Comparison of ENCODE assay signal across 1 cellular context in the genomic region with DNA sequence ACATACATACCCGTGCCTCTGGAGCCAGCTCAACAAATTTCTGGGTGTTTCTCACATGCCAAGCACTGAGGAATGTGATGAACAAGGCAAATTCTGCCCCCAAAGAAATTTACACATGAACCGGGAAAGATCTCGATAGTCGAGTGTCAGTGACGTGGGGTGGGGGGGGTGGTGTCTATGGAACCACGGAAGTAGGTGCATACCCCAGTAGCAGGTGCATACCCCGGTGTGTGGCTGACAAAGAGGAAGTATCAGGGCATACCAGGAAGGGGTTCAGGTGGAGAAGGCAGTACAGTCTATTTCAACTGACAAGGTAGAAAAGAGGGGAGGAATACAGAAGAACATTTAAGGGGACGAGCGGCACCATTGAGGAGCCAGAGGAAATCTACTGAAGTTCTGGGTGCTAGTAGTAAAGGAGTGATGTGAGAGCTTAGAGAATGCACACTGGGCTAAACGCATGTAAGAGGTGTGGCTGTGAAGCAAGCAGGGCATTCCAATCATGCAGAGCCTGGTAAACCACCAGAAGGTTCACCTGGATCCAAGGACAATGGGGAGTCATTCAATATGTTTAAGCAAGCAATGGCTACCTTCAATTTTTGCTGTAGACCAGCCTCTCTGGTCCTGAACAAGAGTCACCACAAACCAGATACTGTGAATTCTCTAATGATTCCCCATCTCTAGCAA.
TF ChIP-seq lines count a peak whose summit lies in the region.

No MANE protein-coding gene starts in this region.

TF ChIP-seq in WTC11, 78 proteins besides CTCF, POLR2A, EP300 and RAD21:
- TF ChIP-seq, protein P1, sequence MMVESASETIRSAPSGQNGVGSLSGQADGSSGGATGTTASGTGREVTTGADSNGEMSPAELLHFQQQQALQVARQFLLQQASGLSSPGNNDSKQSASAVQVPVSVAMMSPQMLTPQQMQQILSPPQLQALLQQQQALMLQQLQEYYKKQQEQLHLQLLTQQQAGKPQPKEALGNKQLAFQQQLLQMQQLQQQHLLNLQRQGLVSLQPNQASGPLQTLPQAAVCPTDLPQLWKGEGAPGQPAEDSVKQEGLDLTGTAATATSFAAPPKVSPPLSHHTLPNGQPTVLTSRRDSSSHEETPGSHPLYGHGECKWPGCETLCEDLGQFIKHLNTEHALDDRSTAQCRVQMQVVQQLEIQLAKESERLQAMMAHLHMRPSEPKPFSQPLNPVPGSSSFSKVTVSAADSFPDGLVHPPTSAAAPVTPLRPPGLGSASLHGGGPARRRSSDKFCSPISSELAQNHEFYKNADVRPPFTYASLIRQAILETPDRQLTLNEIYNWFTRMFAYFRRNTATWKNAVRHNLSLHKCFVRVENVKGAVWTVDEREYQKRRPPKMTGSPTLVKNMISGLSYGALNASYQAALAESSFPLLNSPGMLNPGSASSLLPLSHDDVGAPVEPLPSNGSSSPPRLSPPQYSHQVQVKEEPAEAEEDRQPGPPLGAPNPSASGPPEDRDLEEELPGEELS (CRISPR knock-in tag; IDR thresholded peaks at IDR 0.05): no peak
- TF ChIP-seq SP1 (CRISPR knock-in tag; conservative IDR thresholded peaks at IDR 0.05) (no peak), ZNF671 (CRISPR knock-in tag; IDR thresholded peaks at IDR 0.05) (no peak), NR3C1 (CRISPR knock-in tag; conservative IDR thresholded peaks at IDR 0.05; ENCODE audit: low read depth) (no peak)
- TF ChIP-seq, protein P2, sequence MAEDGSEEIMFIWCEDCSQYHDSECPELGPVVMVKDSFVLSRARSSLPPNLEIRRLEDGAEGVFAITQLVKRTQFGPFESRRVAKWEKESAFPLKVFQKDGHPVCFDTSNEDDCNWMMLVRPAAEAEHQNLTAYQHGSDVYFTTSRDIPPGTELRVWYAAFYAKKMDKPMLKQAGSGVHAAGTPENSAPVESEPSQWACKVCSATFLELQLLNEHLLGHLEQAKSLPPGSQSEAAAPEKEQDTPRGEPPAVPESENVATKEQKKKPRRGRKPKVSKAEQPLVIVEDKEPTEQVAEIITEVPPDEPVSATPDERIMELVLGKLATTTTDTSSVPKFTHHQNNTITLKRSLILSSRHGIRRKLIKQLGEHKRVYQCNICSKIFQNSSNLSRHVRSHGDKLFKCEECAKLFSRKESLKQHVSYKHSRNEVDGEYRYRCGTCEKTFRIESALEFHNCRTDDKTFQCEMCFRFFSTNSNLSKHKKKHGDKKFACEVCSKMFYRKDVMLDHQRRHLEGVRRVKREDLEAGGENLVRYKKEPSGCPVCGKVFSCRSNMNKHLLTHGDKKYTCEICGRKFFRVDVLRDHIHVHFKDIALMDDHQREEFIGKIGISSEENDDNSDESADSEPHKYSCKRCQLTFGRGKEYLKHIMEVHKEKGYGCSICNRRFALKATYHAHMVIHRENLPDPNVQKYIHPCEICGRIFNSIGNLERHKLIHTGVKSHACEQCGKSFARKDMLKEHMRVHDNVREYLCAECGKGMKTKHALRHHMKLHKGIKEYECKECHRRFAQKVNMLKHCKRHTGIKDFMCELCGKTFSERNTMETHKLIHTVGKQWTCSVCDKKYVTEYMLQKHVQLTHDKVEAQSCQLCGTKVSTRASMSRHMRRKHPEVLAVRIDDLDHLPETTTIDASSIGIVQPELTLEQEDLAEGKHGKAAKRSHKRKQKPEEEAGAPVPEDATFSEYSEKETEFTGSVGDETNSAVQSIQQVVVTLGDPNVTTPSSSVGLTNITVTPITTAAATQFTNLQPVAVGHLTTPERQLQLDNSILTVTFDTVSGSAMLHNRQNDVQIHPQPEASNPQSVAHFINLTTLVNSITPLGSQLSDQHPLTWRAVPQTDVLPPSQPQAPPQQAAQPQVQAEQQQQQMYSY (CRISPR knock-in tag; IDR thresholded peaks at IDR 0.05): no peak
- TF ChIP-seq, protein P3, sequence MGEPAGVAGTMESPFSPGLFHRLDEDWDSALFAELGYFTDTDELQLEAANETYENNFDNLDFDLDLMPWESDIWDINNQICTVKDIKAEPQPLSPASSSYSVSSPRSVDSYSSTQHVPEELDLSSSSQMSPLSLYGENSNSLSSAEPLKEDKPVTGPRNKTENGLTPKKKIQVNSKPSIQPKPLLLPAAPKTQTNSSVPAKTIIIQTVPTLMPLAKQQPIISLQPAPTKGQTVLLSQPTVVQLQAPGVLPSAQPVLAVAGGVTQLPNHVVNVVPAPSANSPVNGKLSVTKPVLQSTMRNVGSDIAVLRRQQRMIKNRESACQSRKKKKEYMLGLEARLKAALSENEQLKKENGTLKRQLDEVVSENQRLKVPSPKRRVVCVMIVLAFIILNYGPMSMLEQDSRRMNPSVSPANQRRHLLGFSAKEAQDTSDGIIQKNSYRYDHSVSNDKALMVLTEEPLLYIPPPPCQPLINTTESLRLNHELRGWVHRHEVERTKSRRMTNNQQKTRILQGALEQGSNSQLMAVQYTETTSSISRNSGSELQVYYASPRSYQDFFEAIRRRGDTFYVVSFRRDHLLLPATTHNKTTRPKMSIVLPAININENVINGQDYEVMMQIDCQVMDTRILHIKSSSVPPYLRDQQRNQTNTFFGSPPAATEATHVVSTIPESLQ (CRISPR knock-in tag; IDR thresholded peaks at IDR 0.05): no peak
TF ChIP-seq in WTC11: peak in this region for 0.
